ENCODE assay signal across 35 cellular contexts in the genomic region with DNA sequence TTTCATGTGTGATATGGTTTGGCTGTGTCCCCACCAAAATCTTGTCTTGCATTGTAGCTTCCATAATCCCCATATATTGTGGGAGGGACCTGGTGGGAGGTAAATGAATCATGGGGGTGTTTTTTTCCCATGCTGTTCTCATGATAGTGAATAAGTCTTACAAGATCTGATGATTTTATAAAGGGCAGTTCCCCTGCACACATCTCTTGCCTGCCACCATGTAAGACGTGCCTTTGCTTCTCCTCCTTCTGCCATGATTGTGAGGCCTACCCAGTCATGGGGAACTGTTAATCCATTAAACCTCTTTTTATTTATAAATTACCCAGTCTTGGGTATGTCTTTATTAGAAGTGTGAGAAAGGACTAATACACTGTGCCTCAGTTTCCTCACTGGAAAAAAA. TPM values are rescaled to one million over a fixed set of nuclear protein-coding genes. Genes with fewer than 3 reads are reported as not detected.
"Had no signal": no experiment of that assay in that cellular context is flagged by ENCODE, and none has a peak within 500 bp of the region (broad histone marks: within the 10 kb centered on the region; RNA-seq: fewer than 3 reads in every experiment).

No MANE protein-coding gene starts in this region.

- H3K79me2 ChIP-seq: parathyroid adenoma had no signal

- DNase-seq: naive thymus-derived CD4-positive, alpha-beta T cell; natural killer cell; occipital lobe; ovary; posterior cingulate gyrus; psoas muscle; right cardiac atrium; spleen; stimulated activated CD4-positive, alpha-beta T cell treated with anti-CD3 and anti-CD28 coated beads, Interleukin-12 subunit alpha, Interleukin-12 subunit beta, amount 100 ng/mL, for 4 hours; stimulated activated CD4-positive, alpha-beta T cell treated with anti-CD3 and anti-CD28 coated beads, Interleukin-1b, Interleukin-23, amount 100 ng/mL, for 48 hours; stimulated activated CD4-positive, alpha-beta T cell treated with anti-CD3 and anti-CD28 coated beads, Interleukin-4, amount 100 ng/mL, for 1 hour; stimulated activated CD4-positive, alpha-beta T cell treated with anti-CD3 and anti-CD28 coated beads, Interleukin-4, amount 100 ng/mL, for 4 hours; stimulated activated CD8-positive, alpha-beta memory T cell treated with anti-CD3 and anti-CD28 coated beads, Interleukin-4, amount 100 ng/mL, for 48 hours; stimulated activated naive CD4-positive, alpha-beta T cell; stimulated activated naive CD8-positive, alpha-beta T cell treated with anti-CD3 and anti-CD28 coated beads, Interleukin-15, amount 100 ng/mL, for 72 hours; stimulated activated naive CD8-positive, alpha-beta T cell treated with anti-CD3 and anti-CD28 coated beads, Interleukin-15, Interleukin-2, amounts not matched to agents 100 U/mL and 50 U/mL, for 24 hours; substantia nigra; testis; tibial artery; transverse colon; upper lobe of right lung; uterus had no signal

- H3K4me2 ChIP-seq: neural progenitor cell, smooth muscle cell had no signal

- H3K9me3 ChIP-seq: ovary, suprapubic skin, testis had no signal

- H3K27me3 Mint-ChIP-seq: progenitor cell of endocrine pancreas, type B pancreatic cell had no signal

- H3K4me1 Mint-ChIP-seq: naive thymus-derived CD4-positive, alpha-beta T cell; natural killer cell; nephron; neural progenitor cell; stimulated activated naive CD8-positive, alpha-beta T cell treated with anti-CD3 and anti-CD28 coated beads, Interleukin-15, amount 100 ng/mL, for 72 hours had no signal

- H2AFZ ChIP-seq: neural progenitor cell, parathyroid adenoma had no signal

- H3K27ac ChIP-seq: neural progenitor cell, ovary, parathyroid adenoma, psoas muscle, skin epidermis, spleen, suprapubic skin, testis, tibial artery, transverse colon, upper lobe of right lung, uterus had no signal

- H3K4me3 Mint-ChIP-seq: naive thymus-derived CD4-positive, alpha-beta T cell; natural killer cell; nephron; neural progenitor cell; stimulated activated naive CD8-positive, alpha-beta T cell treated with anti-CD3 and anti-CD28 coated beads, Interleukin-15, amount 100 ng/mL, for 72 hours; type B pancreatic cell had no signal

- H3K4me1 ChIP-seq: neural progenitor cell, psoas muscle, suprapubic skin, tibial artery, transverse colon, upper lobe of right lung, uterus had no signal

- H3K36me3 Mint-ChIP-seq: neural progenitor cell had no signal

- H3K36me3 ChIP-seq: neural progenitor cell, ovary, spleen, suprapubic skin, tibial artery, transverse colon, upper lobe of right lung, uterus had no signal

- H3K4me3 ChIP-seq: neural progenitor cell, ovary, psoas muscle, skin epidermis, smooth muscle cell, spleen, suprapubic skin, testis, tibial artery, transverse colon, upper lobe of right lung, uterus had no signal

- H3K27ac Mint-ChIP-seq: naive thymus-derived CD4-positive, alpha-beta T cell; natural killer cell; nephron; neural progenitor cell; progenitor cell of endocrine pancreas; stimulated activated naive CD8-positive, alpha-beta T cell treated with anti-CD3 and anti-CD28 coated beads, Interleukin-15, amount 100 ng/mL, for 72 hours; type B pancreatic cell had no signal

- ATAC-seq: naive thymus-derived CD4-positive, alpha-beta T cell; natural killer cell; psoas muscle; right cardiac atrium; sciatic nerve; stimulated activated naive CD8-positive, alpha-beta T cell treated with anti-CD3 and anti-CD28 coated beads, Interleukin-15, amount 100 ng/mL, for 72 hours; stimulated activated naive CD8-positive, alpha-beta T cell treated with anti-CD3 and anti-CD28 coated beads, Interleukin-15, Interleukin-2, amounts not matched to agents 100 U/mL and 50 U/mL, for 24 hours; upper lobe of right lung had no signal

- H3K9ac ChIP-seq: neural progenitor cell, parathyroid adenoma had no signal

- H3K27me3 ChIP-seq: neural progenitor cell, ovary, spleen, suprapubic skin, testis, tibial artery, transverse colon, upper lobe of right lung, uterus had no signal

RNA-seq across cellular contexts. Expression of a gene that starts 4.2 kb away (rescaled TPM):
- total RNA-seq: naive thymus-derived CD4-positive, alpha-beta T cell; natural killer cell; occipital lobe; osteoblast; ovary; progenitor cell of endocrine pancreas; psoas muscle; renal cortical epithelial cell; sciatic nerve; smooth muscle cell; testis; upper lobe of right lung; urinary bladder; uterus had no signal
- polyA plus RNA-seq: naive thymus-derived CD4-positive, alpha-beta T cell; neural cell; ovary; psoas muscle; smooth muscle cell; urinary bladder had no signal
